In the genomic region with DNA sequence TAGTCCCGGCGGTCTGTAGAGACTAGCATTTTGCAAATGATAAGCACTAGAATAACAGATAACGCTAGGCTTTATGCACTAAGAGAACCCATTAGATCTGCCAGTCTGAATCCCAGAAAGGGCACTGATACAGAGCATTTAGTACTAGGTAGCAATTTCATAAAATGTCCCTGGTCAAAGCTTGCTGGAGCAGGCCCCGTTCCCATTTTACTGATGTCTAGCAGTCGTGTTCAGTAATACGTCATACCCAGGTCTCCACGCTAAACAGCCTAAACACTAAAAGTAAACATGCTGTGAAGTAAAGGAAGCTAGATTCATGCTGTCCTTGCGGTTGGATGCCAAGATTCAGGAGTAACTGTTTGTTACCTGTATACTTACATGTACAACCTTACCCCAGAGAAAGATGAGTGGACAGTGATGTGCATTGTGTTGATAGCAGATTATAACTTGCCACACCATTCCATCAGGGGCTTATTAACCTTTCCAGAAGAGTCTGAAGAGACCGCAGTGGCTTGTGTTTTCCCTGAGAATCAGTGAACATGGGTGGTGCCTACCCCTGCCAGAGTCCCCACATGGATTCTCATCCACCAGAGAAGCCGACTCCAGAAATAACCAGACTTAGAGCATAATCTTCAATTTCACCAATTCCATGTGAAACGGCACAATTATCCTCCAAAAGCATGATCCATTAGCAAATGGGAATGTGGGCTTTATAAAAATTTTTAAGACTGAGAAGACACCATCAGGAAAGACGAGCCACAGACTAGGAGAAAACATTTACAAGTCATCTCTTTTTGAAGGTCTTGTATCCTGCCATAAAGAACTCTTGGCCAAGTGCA, we compare ENCODE assay signal across 10 cellular contexts. TPM values are rescaled to one million over a fixed set of nuclear protein-coding genes. Genes with fewer than 3 reads are reported as not detected.
DNase-seq lines count a peak whose midpoint lies in the region; ATAC-seq and TF ChIP-seq lines count a peak whose summit lies in the region.
"Had no signal": no experiment of that assay in that cellular context is flagged by ENCODE, and none has a peak within 500 bp of the region (broad histone marks: within the 10 kb centered on the region; RNA-seq: fewer than 3 reads in every experiment).

No MANE protein-coding gene starts in this region.

- BruUV-seq in Caco-2 (replicated peaks; lab: Mats Ljungman, UMichigan), result no TSS peak

- POLR2A ChIA-PET in Caco-2 (lab: Charles Lee), result interaction anchor here (0.9 kb wide), 1 partner anchor 39 kb away, joined by 3 read pairs; a partner anchor contains a TSS
- POLR2A ChIA-PET in T-cell (lab: Charles Lee), result interaction anchor here in 1 of 2 donors (0.5 kb wide), 1 partner anchor 171 kb away, joined by 4 read pairs; no protein-coding TSS in a partner anchor

- no peak for TF ChIP-seq POLR2A in lower leg skin (IDR thresholded peaks at IDR 0.05)

- H3K27me3 ChIP-seq in Caco-2 (replicated peaks; ENCODE audit: control insufficient read depth, insufficient read depth, low read length), result no peaks in the 10 kb centered on the region
- H3K27me3 ChIP-seq: testis had no signal

- H3K36me3 Mint-ChIP-seq in Caco-2 (ENCODE audit: insufficient read depth, unreplicated experiment), result peaks cover 100% of the 10 kb centered on the region
- peaks cover 56% of the 10 kb centered on the region for H3K36me3 Mint-ChIP-seq in T-cell

- ATAC-seq in T-cell (replicated peaks in 1 of 4) (no peak), GM21390 (IDR thresholded peaks at IDR 0.05; ENCODE audit: unreplicated experiment) (no peak), HG03378 (IDR thresholded peaks at IDR 0.05; ENCODE audit: unreplicated experiment) (no peak)

- H3K4me1 Mint-ChIP-seq in Caco-2 (ENCODE audit: low read depth, unreplicated experiment), result peaks cover 6% of the 10 kb centered on the region
- peaks cover 65 to 77% (median 71%) of the 10 kb centered on the region in 3 donors for H3K4me1 Mint-ChIP-seq in T-cell

- TF ChIP-seq CTCF in Caco-2 (IDR thresholded peaks at IDR 0.05; ENCODE audit: insufficient read depth in 1 of 2, low read depth in 1 of 2, low read length in 1 of 2, severe bottlenecking in 1 of 2, unreplicated experiment in 1 of 2), result no peak
- no peak for TF ChIP-seq CTCF in HFF-Myc (IDR thresholded peaks at IDR 0.05; ENCODE audit: low read depth, low read length, missing control alignments)
- no peak for TF ChIP-seq CTCF in fibroblast of the aortic adventitia (IDR thresholded peaks at IDR 0.05; ENCODE audit: insufficient read depth, low read length)
- TF ChIP-seq CTCF in lower leg skin (IDR thresholded peaks at IDR 0.05), result no peak

- H3K4me3 ChIP-seq in Caco-2 (ENCODE audit: low read depth, low read length) (no peak overlapping the region), HFF-Myc (replicated peaks; ENCODE audit: low read depth, low read length) (no peak overlapping the region), fibroblast of the aortic adventitia (ENCODE audit: low read depth, low read length) (no peak overlapping the region), lower leg skin (ENCODE audit: low read depth, poor library complexity, severe bottlenecking) (no peak overlapping the region)
- H3K4me3 ChIP-seq: testis had no signal

- WGBS in lower leg skin, 2 donors, result 68 to 69% methylated on average over 12 of the region's 12 CpGs

- peaks cover 12% of the 10 kb centered on the region for H3K36me3 ChIP-seq in Caco-2 (ENCODE audit: control insufficient read depth, insufficient read depth, low read length)

- intact Hi-C loops in Caco-2 (cut with micrococcal nuclease; ENCODE audit: unreplicated experiment) (no loop called here), lower leg skin (cut with DNase I; ENCODE audit: low total_unique reads) (no loop called here)

- DNase-seq in Caco-2 (no peak), HFF-Myc (ENCODE audit: extremely low read depth, low read depth) (peak; percentile 59), T-cell (peak in 1 of 34 experiments; percentile 24), fibroblast of the aortic adventitia (ENCODE audit: low read depth) (peak; percentile 42), lower leg skin (ENCODE audit: low spot score in 2 of 2) (no peak), DMS153 treated with DMSO at 0.1 percent for 48 hours (lab: John Stamatoyannopoulos, UW; ENCODE audit: unreplicated experiment) (no peak)
- DNase-seq: NCI-H1048, testis had no signal

- H3K4me1 ChIP-seq in Caco-2, result peaks cover 25% of the 10 kb centered on the region

- no peaks in the 10 kb centered on the region for H3K9me3 Mint-ChIP-seq in Caco-2 (ENCODE audit: unreplicated experiment)
- H3K9me3 Mint-ChIP-seq in T-cell, result no peaks in the 10 kb centered on the region

- H3K4me3 Mint-ChIP-seq in Caco-2 (ENCODE audit: unreplicated experiment), result no peak overlapping the region
- H3K4me3 Mint-ChIP-seq in T-cell, result peak overlapping the region in 2 of 3 donors; percentile 28 to 37

- H3K27ac Mint-ChIP-seq in Caco-2 (ENCODE audit: unreplicated experiment) (peak overlapping the region; percentile 76), T-cell (peak overlapping the region; percentile 85 to 88)

- CTCF ChIA-PET in Caco-2 (lab: Charles Lee), result no interaction called here
- CTCF ChIA-PET in T-cell (lab: Charles Lee), result interaction anchor here in 1 of 2 donors (0.9 to 1.0 kb wide), 3 partner anchors 13 to 76 kb away, joined by 4 to 5 read pairs (median 4); no protein-coding TSS in a partner anchor

- H3K27me3 Mint-ChIP-seq in Caco-2 (ENCODE audit: insufficient read depth, unreplicated experiment) (no peaks in the 10 kb centered on the region), T-cell (no peaks in the 10 kb centered on the region)

- H3K9me3 ChIP-seq in Caco-2, result no peaks in the 10 kb centered on the region
- H3K9me3 ChIP-seq: testis had no signal

RNA-seq across cellular contexts. Expression of a gene that starts 3.4 kb away (rescaled TPM):
- total RNA-seq in Caco-2 (2022), result 2,065 and 2,191 TPM in 2 replicates
- total RNA-seq in T-cell, result 1,000 to 10,000 TPM; 2,401 to 3,215 (median 2,914) TPM
- 2,258 and 4,425 TPM in 2 replicates for total RNA-seq in fibroblast of the aortic adventitia (ENCODE audit: low replicate concordance)
- total RNA-seq in lower leg skin, result 1,000 to 10,000 TPM; 4,267 to 5,958 (median 4,793) TPM

RNA-seq across cellular contexts. Expression of a gene that starts 5.4 kb away (rescaled TPM):
- 2,726 and 2,880 TPM in 2 replicates for total RNA-seq in Caco-2 (2022)
- 1,000 to 10,000 TPM; 5,307 to 6,396 (median 5,878) TPM for total RNA-seq in T-cell
- total RNA-seq in fibroblast of the aortic adventitia (ENCODE audit: low replicate concordance), result 2,039 and 2,642 TPM in 2 replicates
- 1,000 to 10,000 TPM; 3,727 to 4,286 (median 3,958) TPM for total RNA-seq in lower leg skin

RNA-seq across cellular contexts. Expression of a gene that starts 18.8 kb away (rescaled TPM):
- total RNA-seq in Caco-2 (2022), result 2.1 and 2.4 TPM in 2 replicates
- 100 to 1,000 TPM; 238 to 356 (median 260) TPM for total RNA-seq in T-cell
- total RNA-seq in fibroblast of the aortic adventitia (ENCODE audit: low replicate concordance), result 3.7 and 5.4 TPM in 2 replicates
- 1 to 10 TPM; 2.8 to 6.0 (median 4.4) TPM for total RNA-seq in lower leg skin

RNA-seq across cellular contexts. Expression of a gene that starts 19.7 kb away (rescaled TPM):
- 135 and 136 TPM in 2 replicates for total RNA-seq in Caco-2 (2022)
- 10 to 100 TPM; 20.3 to 41.5 (median 26.4) TPM for total RNA-seq in T-cell
- total RNA-seq in fibroblast of the aortic adventitia (ENCODE audit: low replicate concordance), result 73.8 and 132 TPM in 2 replicates
- total RNA-seq in lower leg skin, result 100 to 1,000 TPM; 130 to 198 (median 146) TPM

RNA-seq across cellular contexts. Expression of a gene that starts 35.0 kb away (rescaled TPM):
- total RNA-seq in Caco-2 (2022) (6.6 and 7.0 TPM in 2 replicates), T-cell (1 to 10 TPM; 1.2 to 5.7 (median 1.3) TPM), fibroblast of the aortic adventitia (ENCODE audit: low replicate concordance) (121 and 181 TPM in 2 replicates), lower leg skin (10 to 100 TPM in 2 of 4 donors, 1 to 10 TPM in 2; 8.8 to 15.3 (median 10.9) TPM)

Comparison
In these comparisons a context has a peak if more than half of its experiments do, and no peak if none do; other contexts are left out.
1. DNase-seq: peak in HFF-Myc (single experiment) and fibroblast of the aortic adventitia (single experiment); none in Caco-2 (0 of 2), lower leg skin (0 of 2) and DMS153 treated with DMSO at 0.1 percent for 48 hours (single experiment).
2. RNA of a gene that starts 18.8 kb away (total RNA-seq): 238 to 356 TPM in T-cell; 3.7 to 5.4 TPM in fibroblast of the aortic adventitia, 2.8 to 6.0 TPM in lower leg skin and 2.1 to 2.4 TPM in Caco-2; every median in the first group is over 10 times any median in the second.